10 cellular contexts compared by ENCODE assay signal in genomic region chr6:167047554-167047953, GRCh38. TPM values are rescaled to one million over a fixed set of nuclear protein-coding genes. Genes with fewer than 3 reads are reported as not detected.
DNase-seq lines count a peak whose midpoint lies in the region; ATAC-seq lines count a peak whose summit lies in the region.
"Had no signal": no experiment of that assay in that cellular context is flagged by ENCODE, and none has a peak within 500 bp of the region (broad histone marks: within the 10 kb centered on the region; RNA-seq: fewer than 3 reads in every experiment).

No MANE protein-coding gene starts in this region.

- intact Hi-C loops in left ventricle myocardium superior (cut with micrococcal nuclease) = no loop called here

- ATAC-seq in GM18907 (IDR thresholded peaks at IDR 0.05; ENCODE audit: unreplicated experiment) (peak; percentile 86), HG02938 (IDR thresholded peaks at IDR 0.05; ENCODE audit: unreplicated experiment) (peak; percentile 78), left ventricle myocardium superior (no peak)
- ATAC-seq: psoas muscle had no signal

- DNase-seq in T follicular helper cell (ENCODE audit: low read depth) (peak; percentile 20), left ventricle myocardium superior (peak; percentile 46), COLO829 (ENCODE audit: low spot score) (no peak), NCI-H2171 treated with DMSO at 0.1 percent for 48 hours (lab: John Stamatoyannopoulos, UW) (no peak), EL (no peak), COLO668 (lab: John Stamatoyannopoulos, UW; ENCODE audit: unreplicated experiment) (no peak)
- DNase-seq: IMR-90 had no signal

RNA-seq across cellular contexts. Expression of gene CEP43, which starts 48.4 kb away (rescaled TPM):
- 12.3 TPM for total RNA-seq in left ventricle myocardium superior

Comparison
In these comparisons a context has a peak if more than half of its experiments do, and no peak if none do; other contexts are left out.
1. DNase-seq: peak in T follicular helper cell (single experiment) and left ventricle myocardium superior (single experiment); none in COLO829 (single experiment), NCI-H2171 treated with DMSO at 0.1 percent for 48 hours (single experiment), EL (single experiment) and COLO668 (single experiment).